5 cellular contexts compared by ENCODE assay signal in genomic region chr11:42870480-42870879, GRCh38.
"Had no signal": no experiment of that assay in that cellular context is flagged by ENCODE, and none has a peak within 500 bp of the region (broad histone marks: within the 10 kb centered on the region; RNA-seq: fewer than 3 reads in every experiment).

No MANE protein-coding gene starts in this region.

- H2AFZ ChIP-seq: GM23338 had no signal

- H3K4me3 ChIP-seq: GM23338 had no signal

- H3K27ac ChIP-seq: HL-60 had no signal

- H3K4me2 ChIP-seq: GM23338 had no signal

- ATAC-seq: GM23338, HepG2 had no signal

- DNase-seq: H9, HCEC 1CT had no signal
